ENCODE assay signal across 7 cellular contexts in the genomic region with DNA sequence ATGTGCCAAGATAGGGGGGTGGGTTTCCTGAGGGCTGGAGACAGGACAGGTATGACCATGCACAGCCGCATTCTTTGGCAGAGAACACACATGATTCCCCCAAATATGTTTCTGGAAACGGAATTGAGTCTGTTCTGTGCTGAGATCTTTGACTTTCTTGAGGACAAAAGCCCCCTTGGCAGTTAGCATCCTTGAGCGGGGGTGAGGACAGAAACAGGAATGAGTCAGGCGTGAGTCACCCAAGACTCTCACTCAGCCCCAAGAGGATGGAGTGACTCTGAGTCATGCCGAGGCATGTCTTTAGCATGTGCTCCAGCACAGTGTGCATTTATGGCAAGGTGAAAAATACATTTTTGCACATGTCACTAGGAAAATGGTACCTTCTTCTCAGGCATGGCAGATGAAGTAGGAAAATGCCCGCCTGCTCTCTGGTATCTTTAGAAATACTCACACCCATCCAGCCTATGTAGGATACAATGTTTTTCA. TPM values are rescaled to one million over a fixed set of nuclear protein-coding genes. Genes with fewer than 3 reads are reported as not detected.
DNase-seq lines count a peak whose midpoint lies in the region; ATAC-seq and TF ChIP-seq lines count a peak whose summit lies in the region.

No MANE protein-coding gene starts in this region.

- no peaks in the 10 kb centered on the region for H3K79me2 ChIP-seq in hepatocyte

- no peak overlapping the region for H3K4me3 ChIP-seq in SJSA1
- no peak overlapping the region for H3K4me3 ChIP-seq in hepatocyte

- H3K9me3 Mint-ChIP-seq in activated naive CD8-positive, alpha-beta T cell (ENCODE audit: low read depth) = no peaks in the 10 kb centered on the region

- peaks cover 50% of the 10 kb centered on the region for H3K4me1 ChIP-seq in SJSA1 (replicated peaks)
- H3K4me1 ChIP-seq in hepatocyte (ENCODE audit: insufficient read depth) = peaks cover 13% of the 10 kb centered on the region

- peak overlapping the region; percentile 87 for H3K4me3 Mint-ChIP-seq in activated naive CD8-positive, alpha-beta T cell

- peaks cover 74% of the 10 kb centered on the region for H3K36me3 Mint-ChIP-seq in activated naive CD8-positive, alpha-beta T cell

- no peaks in the 10 kb centered on the region for H4K20me1 ChIP-seq in hepatocyte (ENCODE audit: insufficient read depth, poor library complexity, severe bottlenecking)

- H3K36me3 ChIP-seq in SJSA1 = peaks cover 9% of the 10 kb centered on the region
- no peaks in the 10 kb centered on the region for H3K36me3 ChIP-seq in hepatocyte (replicated peaks; ENCODE audit: insufficient read depth, low read depth)

- DNase-seq in SJSA1 (ENCODE audit: low read depth in 1 of 2, low spot score in 2 of 2) (peak; percentile 92 to 96), hepatocyte (ENCODE audit: low spot score) (peak; percentile 88), ecto neural progenitor cell (ENCODE audit: low spot score) (no peak)
- DNase-seq in stimulated activated CD4-positive, alpha-beta T cell treated with anti-CD3 and anti-CD28 coated beads, Interleukin-1b, Interleukin-23, amount 100 ng/mL, for 4 hours (ENCODE audit: low read depth in 2 of 2) = peak; percentile 59 to 81

- H3K9me3 ChIP-seq in SJSA1 (replicated peaks) = no peaks in the 10 kb centered on the region
- H3K9me3 ChIP-seq in hepatocyte (ENCODE audit: low read depth) = no peaks in the 10 kb centered on the region

- TF ChIP-seq CTCF in hepatocyte (IDR thresholded peaks at IDR 0.05; ENCODE audit: poor library complexity) = no peak

- H3K4me1 Mint-ChIP-seq in activated naive CD8-positive, alpha-beta T cell (ENCODE audit: low read depth) = peaks cover 97% of the 10 kb centered on the region

- peak overlapping the region; percentile 98 for H3K27ac Mint-ChIP-seq in activated naive CD8-positive, alpha-beta T cell

- H3K4me2 ChIP-seq in hepatocyte = no peak overlapping the region

- peak; percentile 89 for ATAC-seq in GM18868 (IDR thresholded peaks at IDR 0.05; ENCODE audit: unreplicated experiment)
- peak; percentile 82 for ATAC-seq in HG03060 (IDR thresholded peaks at IDR 0.05; ENCODE audit: low read depth, unreplicated experiment)

- WGBS in hepatocyte (ENCODE audit: low lambda C conversion rate, missing lambda C conversion rate) = 69% methylated on average over 6 of the region's 6 CpGs

- no peaks in the 10 kb centered on the region for H3K9me2 ChIP-seq in hepatocyte (replicated peaks; ENCODE audit: insufficient read depth)

- H3K27ac ChIP-seq in SJSA1 (peak overlapping the region; percentile 78), hepatocyte (peak overlapping the region; percentile 84)

- no peak overlapping the region for H2AFZ ChIP-seq in hepatocyte

- no peaks in the 10 kb centered on the region for H3K27me3 Mint-ChIP-seq in activated naive CD8-positive, alpha-beta T cell

- no peaks in the 10 kb centered on the region; the same call in 1 of the 2 replicates for H3K27me3 ChIP-seq in SJSA1 (replicated peaks)
- no peaks in the 10 kb centered on the region for H3K27me3 ChIP-seq in hepatocyte

RNA-seq across cellular contexts. Expression of gene DAD1, which starts 52.1 kb away (rescaled TPM):
- 282 and 328 TPM in 2 replicates for total RNA-seq in SJSA1 (2014; rRNA removed; shearing (Covaris generic))
- total RNA-seq in hepatocyte = 327 and 358 TPM in 2 replicates
- 441 and 463 TPM in 2 replicates for polyA plus RNA-seq in hepatocyte
